In genomic region chr4:10403633-10404445, GRCh38 we compare ENCODE assay signal across 1 cellular context.
TF ChIP-seq lines count a peak whose summit lies in the region.

No MANE protein-coding gene starts in this region.

TF ChIP-seq in WTC11, 78 proteins besides CTCF, POLR2A, EP300 and RAD21 (continued from another document):
- no peak for TF ChIP-seq ATF6 (CRISPR knock-in tag; IDR thresholded peaks at IDR 0.05)
- TF ChIP-seq CDX4 (CRISPR knock-in tag; IDR thresholded peaks at IDR 0.05; ENCODE audit: borderline replicate concordance), result no peak
- TF ChIP-seq ZNF671 (CRISPR knock-in tag; IDR thresholded peaks at IDR 0.05), result no peak
- TF ChIP-seq TCF7 (CRISPR knock-in tag; IDR thresholded peaks at IDR 0.05; ENCODE audit: low read depth), result no peak
- no peak for TF ChIP-seq NR2C2 (CRISPR knock-in tag; IDR thresholded peaks at IDR 0.05)
- TF ChIP-seq TP53 (CRISPR knock-in tag; IDR thresholded peaks at IDR 0.05), result no peak
- TF ChIP-seq PREB (CRISPR knock-in tag; IDR thresholded peaks at IDR 0.05; ENCODE audit: borderline replicate concordance), result no peak
- TF ChIP-seq E2F4 (CRISPR knock-in tag; IDR thresholded peaks at IDR 0.05; ENCODE audit: borderline replicate concordance, low read depth), result no peak
- no peak for TF ChIP-seq ATF1 (CRISPR knock-in tag; IDR thresholded peaks at IDR 0.05)
- TF ChIP-seq RELA (CRISPR knock-in tag; IDR thresholded peaks at IDR 0.05; ENCODE audit: borderline replicate concordance), result no peak
